ENCODE assay signal across 15 cellular contexts in the genomic region with DNA sequence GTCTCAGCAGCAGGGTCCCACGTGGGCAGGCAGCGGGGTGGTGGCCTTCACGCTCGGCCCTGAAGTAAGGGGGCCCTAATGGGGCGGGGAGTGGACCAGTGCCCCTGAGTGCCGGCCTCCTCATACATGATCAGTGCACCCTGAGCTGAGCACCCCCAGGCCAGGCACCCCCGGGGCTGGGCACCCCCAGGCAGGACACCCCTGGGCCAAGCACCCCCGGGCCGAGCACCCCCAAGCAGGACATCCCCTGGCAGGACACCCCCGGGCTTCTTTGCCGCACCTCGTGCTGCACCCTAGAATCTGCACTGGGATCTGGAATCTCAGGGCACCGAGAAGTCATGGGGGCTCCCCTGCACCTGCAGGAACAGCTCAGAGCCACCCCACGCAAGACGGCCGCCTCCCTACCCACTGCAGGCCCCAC. TPM values are rescaled to one million over a fixed set of nuclear protein-coding genes. Genes with fewer than 3 reads are reported as not detected.
A peak's percentile ranks its signal among the peaks of the same experiment; 100 is the strongest.
DNase-seq lines count a peak whose midpoint lies in the region; ATAC-seq, FAIRE-seq and TF ChIP-seq lines count a peak whose summit lies in the region.
"Had no signal": no experiment of that assay in that cellular context is flagged by ENCODE, and none has a peak within 500 bp of the region (broad histone marks: within the 10 kb centered on the region; RNA-seq: fewer than 3 reads in every experiment).

No MANE protein-coding gene starts in this region.

- no peak overlapping the region for H3K14ac ChIP-seq in H1 (ENCODE audit: insufficient read length)

- H3K4me1 ChIP-seq in body of pancreas (peaks cover 17% of the 10 kb centered on the region), H1 (replicated peaks in 1 of 4; ENCODE audit: control insufficient read depth in 3 of 4, insufficient read depth in 4 of 4, low read length in 3 of 4) (no peaks in the 10 kb centered on the region; a peak in 2 of 7 replicates), neuron (ENCODE audit: insufficient read depth, low read length) (peaks cover 39% of the 10 kb centered on the region), PC-9 (replicated peaks; ENCODE audit: insufficient read depth) (no peaks in the 10 kb centered on the region)
- H3K4me1 ChIP-seq: Peyer's patch had no signal

- no peaks in the 10 kb centered on the region; the same call in 1 of the 2 replicates for H3F3A ChIP-seq in PC-9 (ENCODE audit: insufficient read depth, low read depth)

- H3K36me3 ChIP-seq in body of pancreas (replicated peaks in 1 of 2; ENCODE audit: insufficient read depth in 1 of 2, low read depth in 2 of 2) (no peaks in the 10 kb centered on the region), H1 (ENCODE audit: control insufficient read depth in 2 of 4, insufficient read depth in 4 of 4, low read length in 3 of 4) (no peaks in the 10 kb centered on the region), neuron (ENCODE audit: insufficient read depth, low read length) (no peaks in the 10 kb centered on the region), PC-9 (ENCODE audit: low read depth) (no peaks in the 10 kb centered on the region)

- H3K27ac ChIP-seq in body of pancreas (peak overlapping the region in 3 of 4 donors; percentile 55 to 74 (median 57)), H1 (ENCODE audit: low read depth, low read length) (no peak overlapping the region), PC-9 (no peak overlapping the region)
- H3K27ac ChIP-seq: Peyer's patch had no signal

- H2AFZ ChIP-seq in H1 (ENCODE audit: low read length) (no peak overlapping the region), neuron (ENCODE audit: low read depth, low read length) (peak overlapping the region; percentile 59), PC-9 (no peak overlapping the region)

- TF ChIP-seq CTCF in body of pancreas (IDR thresholded peaks at IDR 0.05) (no peak), H1 (IDR thresholded peaks at IDR 0.05; ENCODE audit: control extremely low read depth in 1 of 3, insufficient read depth in 1 of 3, low read depth in 1 of 3, low read length in 3 of 3) (no peak), CD14-positive monocyte (IDR thresholded peaks at IDR 0.05) (no peak), PC-9 (conservative IDR thresholded peaks at IDR 0.05) (no peak)

- H2BK12ac ChIP-seq in H1 (ENCODE audit: low read depth, low read length) = no peak overlapping the region

- TF ChIP-seq EP300 in H1 (IDR thresholded peaks at IDR 0.05; ENCODE audit: borderline replicate concordance in 1 of 2, low read depth in 2 of 2, low read length in 2 of 2) = no peak

- no peak for FAIRE-seq in H1 (lab: Jason Lieb, UNC)

- H3K4me2 ChIP-seq in H1 (ENCODE audit: insufficient read depth in 1 of 2, low read depth in 2 of 2, low read length in 2 of 2) (no peak overlapping the region), PC-9 (no peak overlapping the region)

- H2AK5ac ChIP-seq in H1 (ENCODE audit: low read depth, low read length) = no peak overlapping the region

- H3K4ac ChIP-seq in H1 (replicated peaks; ENCODE audit: insufficient read length, low read depth, low read length) = no peak overlapping the region

- H3K18ac ChIP-seq in H1 (ENCODE audit: extremely low read depth, low read length) = no peak overlapping the region

- no TSS peak for BruUV-seq in PC-9 (replicated peaks; lab: Mats Ljungman, UMichigan)

- H2BK5ac ChIP-seq in H1 (ENCODE audit: low read depth, low read length) = no peak overlapping the region

- H4K8ac ChIP-seq in H1 (ENCODE audit: extremely low read depth, insufficient read depth, low read length) = no peak overlapping the region

- H4K5ac ChIP-seq in H1 (ENCODE audit: insufficient read length, low read depth, low read length) = no peak overlapping the region

- no peak overlapping the region for H3K23ac ChIP-seq in H1 (ENCODE audit: insufficient read length)

- H3K9me2 ChIP-seq in PC-9 (ENCODE audit: insufficient read depth) = no peaks in the 10 kb centered on the region

- H3K79me2 ChIP-seq in H1 (ENCODE audit: control insufficient read depth in 1 of 2, insufficient read depth in 2 of 2, low read length in 2 of 2) (no peaks in the 10 kb centered on the region), PC-9 (ENCODE audit: low read depth) (no peaks in the 10 kb centered on the region)

- DNase-seq in body of pancreas (peak in 2 of 4 donors; percentile 1 to 6), H1 (ENCODE audit: low read depth in 1 of 2, low spot score in 2 of 2) (no peak), CD14-positive monocyte (ENCODE audit: low spot score) (no peak), PC-9 (no peak), NCI-H2227 (lab: John Stamatoyannopoulos, UW; ENCODE audit: unreplicated experiment) (no peak)
- DNase-seq: H7, Karpas-422, MM.1S, NCI-H1105, NCI-H1694 treated with DMSO at 0.1 percent for 48 hours, NCI-H510A had no signal

- TF ChIP-seq POLR2A in body of pancreas (IDR thresholded peaks at IDR 0.05) (no peak), H1 (IDR thresholded peaks at IDR 0.05; ENCODE audit: control extremely low read depth in 1 of 2, low read depth in 2 of 2, low read length in 2 of 2) (no peak)

- H2BK15ac ChIP-seq in H1 (ENCODE audit: low read length) = no peak overlapping the region

- H3K23me2 ChIP-seq in H1 (ENCODE audit: low read depth, low read length) = no peaks in the 10 kb centered on the region

- H3K9ac ChIP-seq in H1 (replicated peaks in 1 of 4; ENCODE audit: extremely low read depth in 1 of 4, low read depth in 3 of 4, low read length in 3 of 4) = no peak overlapping the region

- no peak overlapping the region for H3K27ac Mint-ChIP-seq in stimulated activated memory B cell treated with anti-CD40 and anti-IgM and Interleukin-4, amounts not matched to agents 10 μg/mL and 1 μg/mL and 100 μg/mL, for 72 hours
- no peak overlapping the region for H3K27ac Mint-ChIP-seq in CD14-positive monocyte
- H3K27ac Mint-ChIP-seq: CD8-positive, alpha-beta memory T cell had no signal

- no peaks in the 10 kb centered on the region for H3K36me3 Mint-ChIP-seq in stimulated activated memory B cell treated with anti-CD40 and anti-IgM and Interleukin-4, amounts not matched to agents 10 μg/mL and 1 μg/mL and 100 μg/mL, for 72 hours
- H3K36me3 Mint-ChIP-seq in CD14-positive monocyte = no peaks in the 10 kb centered on the region

- H2BK120ac ChIP-seq in H1 (replicated peaks; ENCODE audit: low read depth, low read length) = no peak overlapping the region

- WGBS in body of pancreas, 2 donors = 93 to 97% methylated on average over 4 to 5 of the region's 16 CpGs
- 98% methylated on average over 11 of the region's 16 CpGs; no CpG with 5 or more reads in 1 of the 2 experiments for WGBS in H1 (ENCODE audit: extremely low coverage in 1 of 2, insufficient coverage in 1 of 2, insufficient read length in 1 of 2, insufficient replicate concordance in 2 of 2, low coverage in 1 of 2, low lambda C conversion rate in 2 of 2, missing lambda C conversion rate in 1 of 2), 2 experiments

- no peaks in the 10 kb centered on the region for H3K27me3 Mint-ChIP-seq in stimulated activated memory B cell treated with anti-CD40 and anti-IgM and Interleukin-4, amounts not matched to agents 10 μg/mL and 1 μg/mL and 100 μg/mL, for 72 hours
- H3K27me3 Mint-ChIP-seq in CD14-positive monocyte (ENCODE audit: low read depth in 3 of 3) = no peaks in the 10 kb centered on the region
- H3K27me3 Mint-ChIP-seq: CD8-positive, alpha-beta memory T cell had no signal

- no peak overlapping the region for H2BK20ac ChIP-seq in H1 (ENCODE audit: low read length)

- CTCF ChIA-PET in H1 (lab: Charles Lee; ENCODE audit: partially characterized antibody) (interaction anchor here (3.1 kb wide), 1 partner anchor 11 kb away, joined by 9 read pairs; no protein-coding TSS in a partner anchor), PC-9 (lab: Charles Lee) (no interaction called here)

- no peak overlapping the region for H3K4me3 Mint-ChIP-seq in stimulated activated memory B cell treated with anti-CD40 and anti-IgM and Interleukin-4, amounts not matched to agents 10 μg/mL and 1 μg/mL and 100 μg/mL, for 72 hours
- H3K4me3 Mint-ChIP-seq in CD14-positive monocyte = no peak overlapping the region
- H3K4me3 Mint-ChIP-seq: CD8-positive, alpha-beta memory T cell had no signal

- H3K9me3 Mint-ChIP-seq in stimulated activated memory B cell treated with anti-CD40 and anti-IgM and Interleukin-4, amounts not matched to agents 10 μg/mL and 1 μg/mL and 100 μg/mL, for 72 hours = no peaks in the 10 kb centered on the region
- H3K9me3 Mint-ChIP-seq in CD14-positive monocyte = peaks cover 2 to 19% (median 12%) of the 10 kb centered on the region in 7 donors
- H3K9me3 Mint-ChIP-seq: CD8-positive, alpha-beta memory T cell had no signal

- TF ChIP-seq RAD21 in H1 (IDR thresholded peaks at IDR 0.05 in 1 of 2, conservative IDR thresholded peaks at IDR 0.05 in 1 of 2; ENCODE audit: low read depth in 2 of 2, low read length in 2 of 2) = no peak

- no peak overlapping the region for H3K56ac ChIP-seq in H1 (replicated peaks; ENCODE audit: insufficient read length, low read depth, low read length)

- no peaks in the 10 kb centered on the region for H3K79me1 ChIP-seq in H1 (ENCODE audit: low read depth, low read length)

- peak overlapping the region; percentile 65 for H4K91ac ChIP-seq in H1 (replicated peaks; ENCODE audit: insufficient read length, low read length)

- no peaks in the 10 kb centered on the region for H3K4me1 Mint-ChIP-seq in stimulated activated memory B cell treated with anti-CD40 and anti-IgM and Interleukin-4, amounts not matched to agents 10 μg/mL and 1 μg/mL and 100 μg/mL, for 72 hours
- no peaks in the 10 kb centered on the region for H3K4me1 Mint-ChIP-seq in CD14-positive monocyte
- H3K4me1 Mint-ChIP-seq: CD8-positive, alpha-beta memory T cell had no signal

- H3K9me3 ChIP-seq in body of pancreas = no peaks in the 10 kb centered on the region
- H3K9me3 ChIP-seq in H1 (ENCODE audit: insufficient read depth in 2 of 2, low read depth in 1 of 2, low read length in 1 of 2) = no peaks in the 10 kb centered on the region; a peak in 1 of 4 replicates
- H3K9me3 ChIP-seq in neuron (ENCODE audit: low read length) = no peaks in the 10 kb centered on the region
- H3K9me3 ChIP-seq in PC-9 (ENCODE audit: insufficient read depth, low read depth) = no peaks in the 10 kb centered on the region
- H3K9me3 ChIP-seq: Peyer's patch had no signal

- H3K27me3 ChIP-seq in body of pancreas = no peaks in the 10 kb centered on the region
- H3K27me3 ChIP-seq in H1 (replicated peaks in 1 of 4; ENCODE audit: control insufficient read depth in 3 of 4, extremely low read depth in 1 of 4, insufficient read depth in 3 of 4, low read length in 3 of 4) = 0 out of 7 replicates have a peak, but pooled peaks cover 0 to 2% (median 0%) of the 10 kb centered on the region in 4 experiments
- no peaks in the 10 kb centered on the region for H3K27me3 ChIP-seq in neuron (ENCODE audit: insufficient read depth, low read length)
- H3K27me3 ChIP-seq in PC-9 (ENCODE audit: insufficient read depth, low read depth) = no peaks in the 10 kb centered on the region
- H3K27me3 ChIP-seq: Peyer's patch had no signal

- no peak overlapping the region for H3K4me3 ChIP-seq in body of pancreas
- H3K4me3 ChIP-seq in H1 (ENCODE audit: extremely low read depth in 1 of 4, insufficient read depth in 2 of 4, low read depth in 3 of 4, low read length in 4 of 4) = no peak overlapping the region
- H3K4me3 ChIP-seq in neuron (ENCODE audit: low read length) = no peak overlapping the region
- H3K4me3 ChIP-seq in PC-9 = no peak overlapping the region
- H3K4me3 ChIP-seq: Peyer's patch had no signal

- intact Hi-C loops in body of pancreas (cut with DNase I) = no loop called here
- intact Hi-C loops in CD14-positive monocyte (cut with micrococcal nuclease) = no loop called here
- intact Hi-C loops in PC-9 (cut with micrococcal nuclease; ENCODE audit: unreplicated experiment) = no loop called here

- ATAC-seq in body of pancreas = no peak
- peak; percentile 34 for ATAC-seq in stimulated activated memory B cell treated with anti-CD40 and anti-IgM and Interleukin-4, amounts not matched to agents 10 μg/mL and 1 μg/mL and 100 μg/mL, for 72 hours

- POLR2A ChIA-PET in H1 (lab: Charles Lee; ENCODE audit: partially characterized antibody) = interaction anchor here (0.9 kb wide), 1 partner anchor 52 kb away, joined by 4 read pairs; the partner anchor contains the start of genes EXD3 and NOXA1
- POLR2A ChIA-PET in PC-9 (lab: Charles Lee; ENCODE audit: unreplicated experiment) = no interaction called here

- H4K20me1 ChIP-seq in H1 (replicated peaks in 1 of 2; ENCODE audit: control insufficient read depth in 1 of 2, insufficient read depth in 2 of 2, low read length in 2 of 2) (peaks cover 0 to 1% of the 10 kb centered on the region in 2 experiments), PC-9 (ENCODE audit: insufficient read depth) (no peaks in the 10 kb centered on the region)

RNA-seq across cellular contexts. Expression of gene EXD3, which starts 51.4 kb away (rescaled TPM):
- total RNA-seq in body of pancreas (10 to 100 TPM; 23.3 to 34.9 TPM), PC-9 (2021) (23.7 and 38.5 TPM in 2 replicates)
- 7.0 and 7.2 TPM in 2 replicates for total RNA-seq in H1 (2021; fragmentation: NEBNext Ultra II Directional; extraction: Animal tissue kit (Norgen Biotek cat#: 25700))
- polyA plus RNA-seq in H1 (2011; rRNA removed) (9.4 and 12.7 TPM in 2 replicates), CD14-positive monocyte (1 to 10 TPM; 2.0 to 3.0 TPM)
- polyA plus RNA-seq in H1 (2011; cell fraction: cytosol; rRNA removed) = 11.1 TPM
- 40.6 TPM for polyA plus RNA-seq in H1 (2011; cell fraction: nucleus; rRNA removed)
- polyA plus RNA-seq in H1 (2012, experiment 1 of 2) = 4.4 to 11.7 TPM (median 10.6 TPM) in 4 replicates
- 6.7 TPM for polyA plus RNA-seq in H1 (2012, experiment 2 of 2)
- polyA plus RNA-seq in H1 (2013, experiment 1 of 2) = 5.3 TPM
- 4.9 TPM for polyA plus RNA-seq in H1 (2013, experiment 2 of 2)
- polyA minus RNA-seq in H1 (2011; rRNA and poly(A)+ RNA removed) = 2.7 and 6.9 TPM in 2 replicates
- polyA minus RNA-seq in H1 (2011; cell fraction: cytosol; rRNA and poly(A)+ RNA removed) = 6.4 TPM
- 11.7 TPM for polyA minus RNA-seq in H1 (2011; cell fraction: nucleus; rRNA and poly(A)+ RNA removed)

RNA-seq across cellular contexts. Expression of gene NOXA1, which starts 51.7 kb away (rescaled TPM):
- total RNA-seq in body of pancreas = 10 to 100 TPM in 1 of 2 donors, 1 to 10 TPM in 1; 7.3 to 12.9 TPM
- 0.34 and 0.55 TPM in 2 replicates for total RNA-seq in H1 (2021; fragmentation: NEBNext Ultra II Directional; extraction: Animal tissue kit (Norgen Biotek cat#: 25700))
- polyA plus RNA-seq in H1 (2011; rRNA removed) = 0.91 and 1.5 TPM in 2 replicates
- polyA plus RNA-seq in H1 (2011; cell fraction: cytosol; rRNA removed) = 1.3 TPM
- 4.7 TPM for polyA plus RNA-seq in H1 (2011; cell fraction: nucleus; rRNA removed)
- polyA plus RNA-seq in H1 (2012, experiment 1 of 2) = 0.41 to 1.2 TPM (median 0.88 TPM) in 4 replicates
- 0.25 TPM for polyA plus RNA-seq in H1 (2012, experiment 2 of 2)
- polyA plus RNA-seq in H1 (2013, experiment 1 of 2) = 0.53 TPM
- 0.44 TPM for polyA plus RNA-seq in H1 (2013, experiment 2 of 2)
- not detected in 2 replicates for polyA minus RNA-seq in H1 (2011; rRNA and poly(A)+ RNA removed)
- polyA minus RNA-seq in H1 (2011; cell fraction: cytosol; rRNA and poly(A)+ RNA removed) = 0.81 TPM
- 1.5 TPM for polyA minus RNA-seq in H1 (2011; cell fraction: nucleus; rRNA and poly(A)+ RNA removed)
- 1 to 10 TPM; 1.3 to 1.6 TPM for polyA plus RNA-seq in CD14-positive monocyte
- total RNA-seq in PC-9 (2021) = 10.5 and 22.8 TPM in 2 replicates

Comparison
In these comparisons a context has a peak if more than half of its experiments do, and no peak if none do; other contexts are left out.
1. H3K27ac ChIP-seq: peak in body of pancreas (3 of 4); none in H1 (single experiment) and PC-9 (single experiment).